Comparison of ENCODE assay signal across 1 cellular context in the genomic region with DNA sequence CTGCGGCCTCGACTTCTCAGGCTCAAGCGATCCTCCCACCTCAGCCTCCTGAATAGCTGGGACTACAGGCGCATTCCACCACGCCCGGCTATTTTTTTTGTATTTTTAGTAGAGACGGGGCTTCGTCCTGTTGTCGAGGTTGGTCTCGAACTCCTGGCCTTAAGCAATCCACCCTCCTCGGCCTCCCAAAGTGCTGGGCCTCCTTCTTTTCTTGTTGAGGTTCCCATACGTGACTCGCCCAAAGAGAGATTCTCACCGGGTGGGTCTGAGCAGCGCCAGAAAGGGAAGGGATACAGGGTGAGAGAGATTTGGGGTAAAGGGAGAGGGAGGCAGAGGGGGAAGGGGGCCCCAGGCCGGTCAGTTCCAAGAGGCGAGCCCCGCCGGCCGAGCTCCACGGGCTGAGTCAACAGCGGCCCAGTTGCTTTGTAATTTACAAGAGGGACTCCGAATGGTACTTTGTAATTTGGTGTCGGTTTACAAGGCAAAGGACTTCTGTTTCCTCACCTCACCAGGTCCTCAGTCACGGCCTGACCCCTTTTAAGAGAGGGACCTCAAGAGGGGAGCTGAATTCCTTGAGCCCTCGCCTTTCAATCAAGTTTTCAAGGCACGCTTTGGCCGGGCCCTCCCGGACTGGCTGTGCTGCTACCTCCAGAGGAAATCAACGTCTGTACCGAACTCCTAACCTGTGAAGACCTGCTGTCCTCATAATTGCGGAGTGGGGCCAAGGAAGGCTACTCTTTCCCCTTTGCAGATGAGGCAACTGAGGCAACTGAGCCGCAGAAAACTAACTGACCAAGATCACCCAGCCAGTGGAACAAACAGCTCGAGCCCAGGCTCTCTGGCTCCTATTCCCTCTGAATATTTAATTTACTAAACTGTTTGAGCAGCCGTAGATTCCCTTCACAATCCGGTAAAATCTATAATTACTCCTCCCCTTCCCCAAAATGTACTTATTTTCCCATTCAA.
TF ChIP-seq lines count a peak whose summit lies in the region.

No MANE protein-coding gene starts in this region.

TF ChIP-seq in HepG2, 621 proteins besides CTCF, POLR2A, EP300 and RAD21 (continued from another document):
- TF ChIP-seq, protein P1, sequence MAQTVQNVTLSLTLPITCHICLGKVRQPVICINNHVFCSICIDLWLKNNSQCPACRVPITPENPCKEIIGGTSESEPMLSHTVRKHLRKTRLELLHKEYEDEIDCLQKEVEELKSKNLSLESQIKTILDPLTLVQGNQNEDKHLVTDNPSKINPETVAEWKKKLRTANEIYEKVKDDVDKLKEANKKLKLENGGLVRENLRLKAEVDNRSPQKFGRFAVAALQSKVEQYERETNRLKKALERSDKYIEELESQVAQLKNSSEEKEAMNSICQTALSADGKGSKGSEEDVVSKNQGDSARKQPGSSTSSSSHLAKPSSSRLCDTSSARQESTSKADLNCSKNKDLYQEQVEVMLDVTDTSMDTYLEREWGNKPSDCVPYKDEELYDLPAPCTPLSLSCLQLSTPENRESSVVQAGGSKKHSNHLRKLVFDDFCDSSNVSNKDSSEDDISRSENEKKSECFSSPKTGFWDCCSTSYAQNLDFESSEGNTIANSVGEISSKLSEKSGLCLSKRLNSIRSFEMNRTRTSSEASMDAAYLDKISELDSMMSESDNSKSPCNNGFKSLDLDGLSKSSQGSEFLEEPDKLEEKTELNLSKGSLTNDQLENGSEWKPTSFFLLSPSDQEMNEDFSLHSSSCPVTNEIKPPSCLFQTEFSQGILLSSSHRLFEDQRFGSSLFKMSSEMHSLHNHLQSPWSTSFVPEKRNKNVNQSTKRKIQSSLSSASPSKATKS (CRISPR knock-in tag; IDR thresholded peaks at IDR 0.05) = no peak
- TF ChIP-seq SMAD9 (CRISPR knock-in tag; IDR thresholded peaks at IDR 0.05) = no peak
- TF ChIP-seq ZNF619 (CRISPR knock-in tag; IDR thresholded peaks at IDR 0.05) = no peak
- no peak for TF ChIP-seq ZNF136 (CRISPR knock-in tag; IDR thresholded peaks at IDR 0.05; ENCODE audit: low read depth)
- no peak for TF ChIP-seq MEIS2 (CRISPR knock-in tag; IDR thresholded peaks at IDR 0.05)
- TF ChIP-seq ONECUT2 (CRISPR knock-in tag; IDR thresholded peaks at IDR 0.05) = no peak
- TF ChIP-seq, protein P2, sequence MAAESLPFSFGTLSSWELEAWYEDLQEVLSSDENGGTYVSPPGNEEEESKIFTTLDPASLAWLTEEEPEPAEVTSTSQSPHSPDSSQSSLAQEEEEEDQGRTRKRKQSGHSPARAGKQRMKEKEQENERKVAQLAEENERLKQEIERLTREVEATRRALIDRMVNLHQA (CRISPR knock-in tag; IDR thresholded peaks at IDR 0.05) = no peak
- no peak for TF ChIP-seq ZNF432 (CRISPR knock-in tag; IDR thresholded peaks at IDR 0.05; ENCODE audit: borderline replicate concordance)
- TF ChIP-seq TSC22D2 (CRISPR knock-in tag; IDR thresholded peaks at IDR 0.05; ENCODE audit: borderline replicate concordance) = no peak
- TF ChIP-seq, protein P3, sequence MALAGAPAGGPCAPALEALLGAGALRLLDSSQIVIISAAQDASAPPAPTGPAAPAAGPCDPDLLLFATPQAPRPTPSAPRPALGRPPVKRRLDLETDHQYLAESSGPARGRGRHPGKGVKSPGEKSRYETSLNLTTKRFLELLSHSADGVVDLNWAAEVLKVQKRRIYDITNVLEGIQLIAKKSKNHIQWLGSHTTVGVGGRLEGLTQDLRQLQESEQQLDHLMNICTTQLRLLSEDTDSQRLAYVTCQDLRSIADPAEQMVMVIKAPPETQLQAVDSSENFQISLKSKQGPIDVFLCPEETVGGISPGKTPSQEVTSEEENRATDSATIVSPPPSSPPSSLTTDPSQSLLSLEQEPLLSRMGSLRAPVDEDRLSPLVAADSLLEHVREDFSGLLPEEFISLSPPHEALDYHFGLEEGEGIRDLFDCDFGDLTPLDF (CRISPR knock-in tag; IDR thresholded peaks at IDR 0.05) = no peak
